In the genomic region with DNA sequence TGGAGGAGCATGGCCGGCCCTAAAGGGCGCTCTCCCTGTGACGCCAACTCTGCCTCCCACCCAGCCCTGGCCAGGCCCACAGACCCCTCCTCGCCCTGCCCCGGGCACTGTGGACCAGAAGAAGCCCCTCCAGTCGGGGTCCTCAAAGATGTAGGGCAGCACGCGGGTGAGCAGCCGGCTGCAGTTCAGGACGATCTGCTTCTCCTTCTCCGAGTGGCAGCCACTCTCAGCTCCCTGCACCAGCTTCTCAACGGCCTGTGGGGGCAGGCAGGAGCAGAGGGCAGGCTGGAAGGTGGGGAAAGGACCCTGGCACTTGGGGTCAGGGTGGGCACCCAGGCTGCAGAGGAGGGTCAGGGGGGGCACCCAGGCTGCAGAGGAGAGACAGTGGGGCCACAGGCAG, we compare ENCODE assay signal across 1 cellular context.
TF ChIP-seq lines count a peak whose summit lies in the region.

No MANE protein-coding gene starts in this region.

TF ChIP-seq in GM12878, 131 proteins besides CTCF, POLR2A, EP300 and RAD21:
- TF ChIP-seq SREBF2 (IDR thresholded peaks at IDR 0.05; ENCODE audit: low read length) (no peak), MTA3 (IDR thresholded peaks at IDR 0.05; ENCODE audit: borderline replicate concordance, low read length) (no peak), KDM1A (IDR thresholded peaks at IDR 0.05; ENCODE audit: borderline replicate concordance) (no peak), MYC (IDR thresholded peaks at IDR 0.05; ENCODE audit: insufficient read depth, insufficient read length, insufficient replicate concordance, low read length, severe bottlenecking) (no peak), RBBP5 (conservative IDR thresholded peaks at IDR 0.05) (no peak), ZNF207 (IDR thresholded peaks at IDR 0.05; ENCODE audit: borderline replicate concordance) (no peak), CREM (IDR thresholded peaks at IDR 0.05; ENCODE audit: low read depth) (no peak), CBX5 (IDR thresholded peaks at IDR 0.05; ENCODE audit: low read depth) (no peak), SUPT20H (IDR thresholded peaks at IDR 0.05; ENCODE audit: borderline replicate concordance, control insufficient read depth, low read depth, low read length) (no peak), CHD2 (IDR thresholded peaks at IDR 0.05; ENCODE audit: borderline replicate concordance, low read depth, low read length) (no peak), ZNF687 (IDR thresholded peaks at IDR 0.05) (no peak), FOS (IDR thresholded peaks at IDR 0.05; ENCODE audit: borderline replicate concordance, extremely low read depth, insufficient read length) (no peak), SPI1 (IDR thresholded peaks at IDR 0.05; ENCODE audit: borderline replicate concordance, insufficient read depth, low read depth, low read length) (no peak)
- TF ChIP-seq, protein P1, sequence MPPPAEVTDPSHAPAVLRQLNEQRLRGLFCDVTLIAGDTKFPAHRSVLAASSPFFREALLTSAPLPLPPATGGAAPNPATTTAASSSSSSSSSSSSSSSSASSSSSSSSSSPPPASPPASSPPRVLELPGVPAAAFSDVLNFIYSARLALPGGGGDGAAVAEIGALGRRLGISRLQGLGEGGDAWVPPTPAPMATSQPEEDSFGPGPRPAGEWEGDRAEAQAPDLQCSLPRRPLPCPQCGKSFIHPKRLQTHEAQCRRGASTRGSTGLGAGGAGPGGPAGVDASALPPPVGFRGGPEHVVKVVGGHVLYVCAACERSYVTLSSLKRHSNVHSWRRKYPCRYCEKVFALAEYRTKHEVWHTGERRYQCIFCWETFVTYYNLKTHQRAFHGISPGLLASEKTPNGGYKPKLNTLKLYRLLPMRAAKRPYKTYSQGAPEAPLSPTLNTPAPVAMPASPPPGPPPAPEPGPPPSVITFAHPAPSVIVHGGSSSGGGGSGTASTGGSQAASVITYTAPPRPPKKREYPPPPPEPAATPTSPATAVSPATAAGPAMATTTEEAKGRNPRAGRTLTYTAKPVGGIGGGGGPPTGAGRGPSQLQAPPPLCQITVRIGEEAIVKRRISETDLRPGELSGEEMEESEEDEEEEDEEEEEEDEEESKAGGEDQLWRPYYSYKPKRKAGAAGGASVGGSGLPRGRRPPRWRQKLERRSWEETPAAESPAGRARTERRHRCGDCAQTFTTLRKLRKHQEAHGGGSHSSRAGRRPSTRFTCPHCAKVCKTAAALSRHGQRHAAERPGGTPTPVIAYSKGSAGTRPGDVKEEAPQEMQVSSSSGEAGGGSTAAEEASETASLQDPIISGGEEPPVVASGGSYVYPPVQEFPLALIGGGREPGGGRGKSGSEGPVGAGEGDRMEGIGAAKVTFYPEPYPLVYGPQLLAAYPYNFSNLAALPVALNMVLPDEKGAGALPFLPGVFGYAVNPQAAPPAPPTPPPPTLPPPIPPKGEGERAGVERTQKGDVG (CRISPR knock-in tag; IDR thresholded peaks at IDR 0.05): no peak
